8 cellular contexts compared by ENCODE assay signal in the genomic region with DNA sequence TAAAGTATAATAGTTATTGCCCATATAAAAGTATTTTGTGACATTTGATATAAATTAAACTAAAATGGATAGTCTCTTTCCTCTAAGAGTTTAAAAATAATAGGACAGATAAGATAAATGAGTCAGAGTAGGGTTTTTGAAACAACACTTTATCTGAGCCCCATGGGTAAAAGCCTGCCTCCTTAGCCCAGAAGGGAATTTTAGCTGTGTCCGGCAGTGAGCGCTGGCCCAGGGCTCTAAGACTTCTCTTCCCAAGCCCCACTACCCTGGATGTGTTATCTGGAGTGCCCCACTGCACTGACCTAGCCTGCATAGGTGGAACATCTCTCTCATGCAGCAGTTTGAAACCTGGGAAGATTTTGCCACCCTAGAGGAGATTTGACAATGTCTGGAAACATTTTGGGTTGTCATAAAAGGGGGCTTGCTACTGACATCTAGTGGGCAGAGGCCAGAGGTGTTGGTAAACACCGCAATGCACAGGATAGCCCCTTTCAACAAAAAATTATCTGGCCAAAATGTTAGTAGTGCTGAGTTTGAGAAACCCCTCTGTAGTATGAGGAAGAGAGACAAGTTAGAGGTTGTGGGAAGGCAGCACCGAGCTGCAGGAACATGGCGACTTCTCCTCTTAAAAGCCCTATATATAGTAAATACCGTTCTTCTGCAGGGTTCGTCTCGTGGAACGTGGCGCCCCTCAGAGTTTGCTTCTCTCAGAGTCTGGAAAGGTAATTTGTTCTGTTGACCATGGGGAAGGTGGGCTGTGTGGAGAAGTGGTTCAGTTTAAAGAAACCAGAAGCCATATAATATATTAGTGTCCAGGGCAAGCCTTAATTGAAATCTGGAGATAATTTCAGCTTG. TPM values are rescaled to one million over a fixed set of nuclear protein-coding genes. Genes with fewer than 3 reads are reported as not detected.
A peak's percentile ranks its signal among the peaks of the same experiment; 100 is the strongest.
DNase-seq lines count a peak whose midpoint lies in the region; ATAC-seq, FAIRE-seq and TF ChIP-seq lines count a peak whose summit lies in the region.

No MANE protein-coding gene starts in this region.

- H3K36me3 Mint-ChIP-seq in CD4-positive, CD25-positive, alpha-beta regulatory T cell = peaks cover 64% of the 10 kb centered on the region
- H3K36me3 Mint-ChIP-seq in nephron progenitor cell (ENCODE audit: low read depth) = peaks cover 62% of the 10 kb centered on the region

- H3K27me3 Mint-ChIP-seq in CD4-positive, CD25-positive, alpha-beta regulatory T cell = no peaks in the 10 kb centered on the region
- H3K27me3 Mint-ChIP-seq in nephron progenitor cell (ENCODE audit: low read depth, poor library complexity) = no peaks in the 10 kb centered on the region

- no peak overlapping the region for H3K27ac Mint-ChIP-seq in CD4-positive, CD25-positive, alpha-beta regulatory T cell
- no peak overlapping the region for H3K27ac Mint-ChIP-seq in nephron progenitor cell

- H3K9me3 ChIP-seq in CD4-positive, CD25-positive, alpha-beta regulatory T cell (ENCODE audit: control insufficient read depth in 2 of 2, low read length in 2 of 2) = no peaks in the 10 kb centered on the region

- H3K9me3 Mint-ChIP-seq in CD4-positive, CD25-positive, alpha-beta regulatory T cell = no peaks in the 10 kb centered on the region
- H3K9me3 Mint-ChIP-seq in nephron progenitor cell = no peaks in the 10 kb centered on the region

- peaks cover 0 to 6% (median 0%) of the 10 kb centered on the region in 4 donors for H3K4me1 Mint-ChIP-seq in CD4-positive, CD25-positive, alpha-beta regulatory T cell
- H3K4me1 Mint-ChIP-seq in nephron progenitor cell = no peaks in the 10 kb centered on the region

- no peak overlapping the region for H3K4me3 ChIP-seq in CD4-positive, CD25-positive, alpha-beta regulatory T cell (ENCODE audit: low read depth, low read length)

- peak; percentile 73 for TF ChIP-seq CTCF in nephron progenitor cell (IDR thresholded peaks at IDR 0.05)

- H3K4me1 ChIP-seq in CD4-positive, CD25-positive, alpha-beta regulatory T cell (ENCODE audit: control insufficient read depth, insufficient read depth, low read length, poor library complexity, severe bottlenecking) = no peaks in the 10 kb centered on the region

- H3K27me3 ChIP-seq in CD4-positive, CD25-positive, alpha-beta regulatory T cell (ENCODE audit: control insufficient read depth, insufficient read depth, low read length) = no peaks in the 10 kb centered on the region

- no peak for FAIRE-seq in GM19239 (lab: Jason Lieb, UNC)

- peaks cover 84% of the 10 kb centered on the region for H3K36me3 ChIP-seq in CD4-positive, CD25-positive, alpha-beta regulatory T cell (ENCODE audit: control insufficient read depth, insufficient read depth, low read length)

- no peak overlapping the region for H3K4me3 Mint-ChIP-seq in CD4-positive, CD25-positive, alpha-beta regulatory T cell
- no peak overlapping the region for H3K4me3 Mint-ChIP-seq in nephron progenitor cell

- peak in 2 of 3 donors; percentile 6 to 33 for DNase-seq in CD4-positive, CD25-positive, alpha-beta regulatory T cell
- DNase-seq in GM19239 (ENCODE audit: insufficient read length, low spot score) (peak; percentile 17), RPMI8226 (peak; percentile 46), nephron progenitor cell (peak; percentile 30), NCI-H1105 treated with DMSO at 0.1 percent for 48 hours (lab: John Stamatoyannopoulos, UW) (no peak), CD1c-positive myeloid dendritic cell (ENCODE audit: extremely low spot score) (no peak)

- ATAC-seq in CD4-positive, CD25-positive, alpha-beta regulatory T cell (ENCODE audit: low read depth in 2 of 2) = no peak
- peak; percentile 17 for ATAC-seq in esophagus mucosa
- no peak for ATAC-seq in HG03520 (IDR thresholded peaks at IDR 0.05; ENCODE audit: unreplicated experiment)

- no peak overlapping the region for H3K27ac ChIP-seq in CD4-positive, CD25-positive, alpha-beta regulatory T cell (ENCODE audit: insufficient read depth, low read length, poor library complexity, severe bottlenecking)

RNA-seq across cellular contexts. Expression of a gene that starts 29.3 kb away (rescaled TPM):
- total RNA-seq in CD4-positive, CD25-positive, alpha-beta regulatory T cell = 30.6 TPM
- 10 to 100 TPM; 47.3 to 56.1 (median 52.5) TPM for polyA plus RNA-seq in CD4-positive, CD25-positive, alpha-beta regulatory T cell
- total RNA-seq in esophagus mucosa = 22.3 TPM

Comparison
In these comparisons a context has a peak if more than half of its experiments do, and no peak if none do; other contexts are left out.
1. DNase-seq: peak in CD4-positive, CD25-positive, alpha-beta regulatory T cell (2 of 3), GM19239 (single experiment), RPMI8226 (single experiment) and nephron progenitor cell (single experiment); none in NCI-H1105 treated with DMSO at 0.1 percent for 48 hours (single experiment) and CD1c-positive myeloid dendritic cell (single experiment).